16 cellular contexts compared by ENCODE assay signal in the genomic region with DNA sequence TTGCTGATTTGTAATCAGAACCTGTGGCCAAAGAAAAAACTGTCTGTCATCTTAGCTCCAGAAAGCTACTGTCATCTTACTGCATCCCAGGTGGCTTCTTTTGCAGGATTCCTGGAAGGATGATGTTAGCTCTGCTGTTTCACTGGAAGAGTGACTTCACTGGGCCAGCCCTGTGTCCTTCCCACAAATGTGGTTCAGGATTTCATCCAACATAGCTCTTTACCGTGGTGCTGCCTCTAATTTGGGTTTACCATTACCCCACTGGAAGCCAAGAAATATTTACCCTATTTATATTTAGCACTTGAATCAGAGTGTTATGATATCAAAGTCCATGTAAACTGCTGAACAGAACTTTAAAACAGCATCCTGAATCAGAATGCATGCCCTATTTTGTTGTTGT.
DNase-seq lines count a peak whose midpoint lies in the region; ATAC-seq and TF ChIP-seq lines count a peak whose summit lies in the region.
"Had no signal": no experiment of that assay in that cellular context is flagged by ENCODE, and none has a peak within 500 bp of the region (broad histone marks: within the 10 kb centered on the region; RNA-seq: fewer than 3 reads in every experiment).

No MANE protein-coding gene starts in this region.

- H3K27ac Mint-ChIP-seq in brain, result peak overlapping the region in 3 of 5 experiments; percentile 21 to 87 (median 84)
- H3K27ac Mint-ChIP-seq: B cell; CD4-positive, alpha-beta T cell; H9 had no signal

- 21 to 23% methylated on average over 1 of the region's 1 CpG for WGBS in heart right ventricle, 2 donors

- peak in 3 of 8 donors; percentile 12 to 43 (median 16) for ATAC-seq in heart right ventricle
- no peak for ATAC-seq in Right ventricle myocardium inferior

- intact Hi-C loops in heart right ventricle (cut with DNase I) (loop anchor here in 2 of 10 donors (10.0 kb wide), 2 partner anchors 361 to 431 kb away; no protein-coding TSS in a partner anchor), Right ventricle myocardium inferior (cut with DNase I) (no loop called here)

- H3K27me3 ChIP-seq in heart right ventricle (no peaks in the 10 kb centered on the region), neural cell (ENCODE audit: insufficient read depth, low read depth, low read length) (no peaks in the 10 kb centered on the region), skeletal muscle tissue (ENCODE audit: control insufficient read depth in 3 of 3, insufficient read depth in 3 of 3, low read length in 3 of 3) (no peaks in the 10 kb centered on the region), Peyer's patch (no peaks in the 10 kb centered on the region)

- peak overlapping the region in 7 of 10 donors; percentile 23 to 90 (median 72) for H3K27ac ChIP-seq in heart right ventricle
- peak overlapping the region; percentile 38 for H3K27ac ChIP-seq in neural cell (ENCODE audit: low read length)
- peak overlapping the region; percentile 95 for H3K27ac ChIP-seq in skeletal muscle tissue (ENCODE audit: low read depth, low read length)
- no peak overlapping the region for H3K27ac ChIP-seq in Peyer's patch

- peaks cover 2 to 41% (median 25%) of the 10 kb centered on the region in 9 donors for H3K4me1 ChIP-seq in heart right ventricle
- peaks cover 31 to 42% (median 34%) of the 10 kb centered on the region in 3 donors for H3K4me1 ChIP-seq in skeletal muscle tissue (ENCODE audit: control insufficient read depth in 3 of 3, insufficient read depth in 3 of 3, low read length in 3 of 3)
- peaks cover 0 to 9% (median 0%) of the 10 kb centered on the region in 4 donors for H3K4me1 ChIP-seq in Peyer's patch

- H3K4me3 Mint-ChIP-seq in brain, result no peak overlapping the region
- H3K4me3 Mint-ChIP-seq: B cell; CD4-positive, alpha-beta T cell; H9 had no signal

- H3K9me3 Mint-ChIP-seq in brain, result peaks cover 2 to 19% (median 12%) of the 10 kb centered on the region in 5 experiments

- no peak for TF ChIP-seq EP300 in neural cell (conservative IDR thresholded peaks at IDR 0.05; ENCODE audit: poor library complexity, severe bottlenecking)

- no peak for TF ChIP-seq RAD21 in neural cell (conservative IDR thresholded peaks at IDR 0.05)

- H4K20me1 ChIP-seq in neural cell (ENCODE audit: insufficient read depth), result no peaks in the 10 kb centered on the region

- DNase-seq in heart right ventricle (no peak), Right ventricle myocardium inferior (ENCODE audit: missing footprints) (no peak), NCI-H2107 (lab: John Stamatoyannopoulos, UW) (no peak), Peyer's patch (no peak)
- DNase-seq: Calu3; CD4-positive, alpha-beta T cell; DMS 273 treated with DMSO at 0.1 percent for 48 hours; DMS79 treated with DMSO at 0.1 percent for 48 hours; EL; GDM1; GOT3; H9 had no signal

- TF ChIP-seq CTCF in heart right ventricle (IDR thresholded peaks at IDR 0.05), result no peak
- no peak for TF ChIP-seq CTCF in brain (conservative IDR thresholded peaks at IDR 0.05)
- TF ChIP-seq CTCF in neural cell (IDR thresholded peaks at IDR 0.05; ENCODE audit: poor library complexity, severe bottlenecking), result no peak
- no peak for TF ChIP-seq CTCF in Peyer's patch (IDR thresholded peaks at IDR 0.05)

- H3K79me2 ChIP-seq in neural cell (replicated peaks; ENCODE audit: insufficient read depth, low read length), result no peaks in the 10 kb centered on the region

- H3K36me3 Mint-ChIP-seq in brain, result no peaks in the 10 kb centered on the region

- H3F3A ChIP-seq in neural cell (ENCODE audit: insufficient read depth, low read length, poor library complexity, severe bottlenecking), result no peaks in the 10 kb centered on the region

- H3K4me2 ChIP-seq in neural cell (ENCODE audit: low read length), result peak overlapping the region; percentile 38

- H3K27me3 Mint-ChIP-seq in brain, result peaks cover 16% of the 10 kb centered on the region

- H3K4me3 ChIP-seq in heart right ventricle (no peak overlapping the region), neural cell (ENCODE audit: low read length) (peak overlapping the region; percentile 19), skeletal muscle tissue (ENCODE audit: low read length in 3 of 3) (no peak overlapping the region), Peyer's patch (no peak overlapping the region)

- no peaks in the 10 kb centered on the region for H3K9me2 ChIP-seq in neural cell (ENCODE audit: insufficient read depth, low read length)

- H3K9ac ChIP-seq in neural cell (ENCODE audit: low read length) (peak overlapping the region; percentile 1), skeletal muscle tissue (ENCODE audit: low read depth in 1 of 3, low read length in 3 of 3) (peak overlapping the region in 1 of 3 donors; percentile 24)

- H3K9me3 ChIP-seq in heart right ventricle (peaks cover 0 to 8% (median 0%) of the 10 kb centered on the region in 11 donors), neural cell (ENCODE audit: low read length) (no peaks in the 10 kb centered on the region), skeletal muscle tissue (ENCODE audit: control insufficient read depth in 3 of 3, low read length in 3 of 3) (no peaks in the 10 kb centered on the region), Peyer's patch (peaks cover 0 to 6% (median 0%) of the 10 kb centered on the region in 4 donors)

- TF ChIP-seq POLR2A in Peyer's patch (IDR thresholded peaks at IDR 0.05), result no peak

- peaks cover 52% of the 10 kb centered on the region for H3K4me1 Mint-ChIP-seq in brain

- H2AFZ ChIP-seq in neural cell (ENCODE audit: low read depth, low read length), result no peak overlapping the region

- no peaks in the 10 kb centered on the region for H3K36me3 ChIP-seq in heart right ventricle
- H3K36me3 ChIP-seq in neural cell (ENCODE audit: insufficient read depth, low read length), result no peaks in the 10 kb centered on the region
- H3K36me3 ChIP-seq in skeletal muscle tissue (ENCODE audit: control insufficient read depth in 3 of 3, insufficient read depth in 3 of 3, low read length in 3 of 3), result no peaks in the 10 kb centered on the region
- no peaks in the 10 kb centered on the region for H3K36me3 ChIP-seq in Peyer's patch

TF ChIP-seq in neural cell, 6 proteins besides CTCF, POLR2A, EP300 and RAD21:
- no peak for TF ChIP-seq TAF1 (IDR thresholded peaks at IDR 0.05; ENCODE audit: low read depth)
- TF ChIP-seq EZH2 (IDR thresholded peaks at IDR 0.05; ENCODE audit: borderline replicate concordance, insufficient read depth, low read length, poor library complexity, severe bottlenecking), result no peak
- TF ChIP-seq REST (IDR thresholded peaks at IDR 0.05; ENCODE audit: borderline replicate concordance), result no peak
- TF ChIP-seq POLR2AphosphoS5 (IDR thresholded peaks at IDR 0.05), result no peak
- no peak for TF ChIP-seq MXI1 (conservative IDR thresholded peaks at IDR 0.05; ENCODE audit: poor library complexity, severe bottlenecking)
- TF ChIP-seq SMC3 (conservative IDR thresholded peaks at IDR 0.05; ENCODE audit: poor library complexity), result no peak

Comparison
In these comparisons a context has a peak if more than half of its experiments do, and no peak if none do; other contexts are left out.
1. H3K27ac ChIP-seq: peak in heart right ventricle (7 of 10), neural cell (single experiment) and skeletal muscle tissue (single experiment); none in Peyer's patch (0 of 4).